ENCODE assay signal across 16 cellular contexts in the genomic region with DNA sequence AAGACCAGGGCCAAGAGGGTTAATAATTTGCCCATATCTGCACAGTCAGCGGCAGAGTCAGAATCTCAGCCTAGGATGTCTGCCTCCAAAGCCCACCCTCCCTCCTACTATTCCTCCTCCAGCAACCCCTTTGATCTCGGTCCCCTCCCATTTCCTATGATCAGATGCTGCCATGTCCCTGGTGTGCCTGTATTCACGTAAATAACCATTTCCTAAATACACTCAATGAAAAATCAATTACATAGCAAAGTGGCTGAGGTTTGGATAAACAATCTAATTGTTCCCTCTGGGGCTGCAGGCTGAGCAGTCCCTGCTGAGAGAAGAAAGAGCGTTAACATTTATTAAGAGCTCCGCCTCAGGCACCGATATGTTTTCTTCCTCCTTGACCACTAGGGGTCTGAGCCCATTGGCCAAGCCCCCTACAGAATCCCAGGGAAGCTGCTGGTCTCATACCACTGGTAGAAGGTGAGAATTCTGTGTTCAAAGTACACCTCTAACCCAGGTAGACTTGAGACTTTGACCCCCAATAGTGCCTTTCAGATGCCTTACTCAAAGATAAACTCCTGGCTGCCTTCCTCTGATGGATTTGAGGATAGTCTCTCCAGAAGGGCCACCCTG. TPM values are rescaled to one million over a fixed set of nuclear protein-coding genes. Genes with fewer than 3 reads are reported as not detected.
DNase-seq lines count a peak whose midpoint lies in the region; ATAC-seq, FAIRE-seq and TF ChIP-seq lines count a peak whose summit lies in the region.
"Had no signal": no experiment of that assay in that cellular context is flagged by ENCODE, and none has a peak within 500 bp of the region (broad histone marks: within the 10 kb centered on the region; RNA-seq: fewer than 3 reads in every experiment).

No MANE protein-coding gene starts in this region.

- TF ChIP-seq POLR2A in GM12891 (IDR thresholded peaks at IDR 0.05; ENCODE audit: low read depth, low read length), result no peak

- H3K4me2 ChIP-seq in GM23338, result no peak overlapping the region
- H3K4me2 ChIP-seq in neural cell (ENCODE audit: low read length), result no peak overlapping the region
- H3K4me2 ChIP-seq: smooth muscle cell had no signal

- DNase-seq in GM23338 (ENCODE audit: low spot score) (peak; percentile 79), NCI-H1417 treated with DMSO at 0.1 percent for 48 hours (lab: John Stamatoyannopoulos, UW) (peak; percentile 34), bronchial epithelial cell (ENCODE audit: low read depth) (no peak), HK-2 (ENCODE audit: unreplicated experiment) (no peak), GM12891 (ENCODE audit: insufficient read length, low spot score) (no peak)
- no peak for DNase-seq in stimulated activated effector memory CD8-positive, alpha-beta T cell treated with anti-CD3 and anti-CD28 coated beads, Interleukin-12 subunit alpha, Interleukin-12 subunit beta, amount 100 ng/mL, for 72 hours (ENCODE audit: low spot score in 2 of 2)
- DNase-seq: activated B cell treated with CpG ODN at 0.5 μM for 24 hours; activated T-cell treated with anti-CD3 and anti-CD28 coated beads, Interleukin-2, amount 50 U/mL, for 1 hour; CD8-positive, alpha-beta memory T cell; gastrocnemius medialis; left colon; NCI-H524 treated with DMSO at 0.1 percent for 48 hours had no signal

- TF ChIP-seq EP300 in neural cell (conservative IDR thresholded peaks at IDR 0.05; ENCODE audit: poor library complexity, severe bottlenecking), result no peak

- peaks cover 22% of the 10 kb centered on the region for H3K4me1 ChIP-seq in GM23338 (ENCODE audit: insufficient read depth)
- H3K4me1 ChIP-seq: gastrocnemius medialis, SJSA1 had no signal

- H3K27ac ChIP-seq in GM23338 (ENCODE audit: low read depth) (no peak overlapping the region), neural cell (ENCODE audit: low read length) (no peak overlapping the region)
- H3K27ac ChIP-seq: gastrocnemius medialis, SJSA1, thoracic aorta had no signal

- H3K27me3 Mint-ChIP-seq in GM23338 (ENCODE audit: insufficient read depth, low read depth, poor library complexity), result peaks cover 4% of the 10 kb centered on the region

- H4K20me1 ChIP-seq in GM23338 (replicated peaks; ENCODE audit: insufficient read depth) (no peaks in the 10 kb centered on the region), neural cell (ENCODE audit: insufficient read depth) (no peaks in the 10 kb centered on the region)

- ATAC-seq in GM23338, result peak; percentile 89
- ATAC-seq in stimulated activated effector memory CD8-positive, alpha-beta T cell treated with anti-CD3 and anti-CD28 coated beads, Interleukin-12 subunit alpha, Interleukin-12 subunit beta, amount 100 ng/mL, for 72 hours, result no peak
- ATAC-seq: gastrocnemius medialis, left colon had no signal

- H3K9ac ChIP-seq in neural cell (ENCODE audit: low read length), result no peak overlapping the region

- no peak overlapping the region for H3K27ac Mint-ChIP-seq in GM23338
- no peak overlapping the region for H3K27ac Mint-ChIP-seq in stimulated activated effector memory CD8-positive, alpha-beta T cell treated with anti-CD3 and anti-CD28 coated beads, Interleukin-12 subunit alpha, Interleukin-12 subunit beta, amount 100 ng/mL, for 72 hours
- H3K27ac Mint-ChIP-seq: activated B cell treated with CpG ODN at 0.5 μM for 24 hours; CD8-positive, alpha-beta memory T cell had no signal

- no peaks in the 10 kb centered on the region for H3K36me3 ChIP-seq in GM23338 (ENCODE audit: insufficient read depth)
- H3K36me3 ChIP-seq in bronchial epithelial cell (ENCODE audit: control insufficient read depth, insufficient read depth, low read length), result no peaks in the 10 kb centered on the region
- no peaks in the 10 kb centered on the region for H3K36me3 ChIP-seq in neural cell (ENCODE audit: insufficient read depth, low read length)
- H3K36me3 ChIP-seq: gastrocnemius medialis, SJSA1, thoracic aorta had no signal

- H3K4me1 Mint-ChIP-seq in GM23338, result peaks cover 29% of the 10 kb centered on the region
- no peaks in the 10 kb centered on the region for H3K4me1 Mint-ChIP-seq in stimulated activated effector memory CD8-positive, alpha-beta T cell treated with anti-CD3 and anti-CD28 coated beads, Interleukin-12 subunit alpha, Interleukin-12 subunit beta, amount 100 ng/mL, for 72 hours
- H3K4me1 Mint-ChIP-seq: activated B cell treated with CpG ODN at 0.5 μM for 24 hours; CD8-positive, alpha-beta memory T cell had no signal

- 0 out of 2 replicates have a peak, but pooled peaks cover 1% of the 10 kb centered on the region for H3K9me2 ChIP-seq in GM23338 (ENCODE audit: insufficient read depth)
- H3K9me2 ChIP-seq in neural cell (ENCODE audit: insufficient read depth, low read length), result no peaks in the 10 kb centered on the region

- no peak overlapping the region for H3K4me3 Mint-ChIP-seq in GM23338
- no peak overlapping the region for H3K4me3 Mint-ChIP-seq in stimulated activated effector memory CD8-positive, alpha-beta T cell treated with anti-CD3 and anti-CD28 coated beads, Interleukin-12 subunit alpha, Interleukin-12 subunit beta, amount 100 ng/mL, for 72 hours
- H3K4me3 Mint-ChIP-seq: activated B cell treated with CpG ODN at 0.5 μM for 24 hours; CD8-positive, alpha-beta memory T cell had no signal

- H3K4me3 ChIP-seq in GM23338, result no peak overlapping the region
- H3K4me3 ChIP-seq in bronchial epithelial cell (ENCODE audit: low read depth, low read length), result no peak overlapping the region
- no peak overlapping the region for H3K4me3 ChIP-seq in neural cell (ENCODE audit: low read length)
- H3K4me3 ChIP-seq: gastrocnemius medialis, SJSA1, smooth muscle cell, thoracic aorta had no signal

- TF ChIP-seq CTCF in GM23338 (conservative IDR thresholded peaks at IDR 0.05; ENCODE audit: low read depth in 2 of 2) (peak; percentile 66 to 76), bronchial epithelial cell (IDR thresholded peaks at IDR 0.05; ENCODE audit: insufficient read depth, low read length, severe bottlenecking) (no peak), neural cell (IDR thresholded peaks at IDR 0.05; ENCODE audit: poor library complexity, severe bottlenecking) (peak; percentile 25)

- H2AFZ ChIP-seq in GM23338 (no peak overlapping the region), neural cell (ENCODE audit: low read depth, low read length) (no peak overlapping the region)

- H3K9me3 ChIP-seq in neural cell (ENCODE audit: low read length), result no peaks in the 10 kb centered on the region
- H3K9me3 ChIP-seq: gastrocnemius medialis, SJSA1, thoracic aorta had no signal

- H3K9me3 Mint-ChIP-seq in GM23338, result no peaks in the 10 kb centered on the region
- H3K9me3 Mint-ChIP-seq in stimulated activated effector memory CD8-positive, alpha-beta T cell treated with anti-CD3 and anti-CD28 coated beads, Interleukin-12 subunit alpha, Interleukin-12 subunit beta, amount 100 ng/mL, for 72 hours, result no peaks in the 10 kb centered on the region
- H3K9me3 Mint-ChIP-seq: activated B cell treated with CpG ODN at 0.5 μM for 24 hours; CD8-positive, alpha-beta memory T cell had no signal

- no peak for TF ChIP-seq RAD21 in neural cell (conservative IDR thresholded peaks at IDR 0.05)

- H3F3A ChIP-seq in GM23338 (replicated peaks; ENCODE audit: low read depth) (no peaks in the 10 kb centered on the region), neural cell (ENCODE audit: insufficient read depth, low read length, poor library complexity, severe bottlenecking) (no peaks in the 10 kb centered on the region)

- peak; percentile 23 for FAIRE-seq in bronchial epithelial cell (lab: Jason Lieb, UNC)
- FAIRE-seq in GM12891 (lab: Jason Lieb, UNC), result no peak

- H3K79me2 ChIP-seq in GM23338 (replicated peaks; ENCODE audit: insufficient read depth) (no peaks in the 10 kb centered on the region), neural cell (replicated peaks; ENCODE audit: insufficient read depth, low read length) (no peaks in the 10 kb centered on the region)

- no peaks in the 10 kb centered on the region for H3K36me3 Mint-ChIP-seq in GM23338 (ENCODE audit: low read depth)
- no peaks in the 10 kb centered on the region for H3K36me3 Mint-ChIP-seq in stimulated activated effector memory CD8-positive, alpha-beta T cell treated with anti-CD3 and anti-CD28 coated beads, Interleukin-12 subunit alpha, Interleukin-12 subunit beta, amount 100 ng/mL, for 72 hours
- H3K36me3 Mint-ChIP-seq: CD8-positive, alpha-beta memory T cell had no signal

- H3K27me3 ChIP-seq in GM23338 (ENCODE audit: insufficient read depth) (no peaks in the 10 kb centered on the region), bronchial epithelial cell (ENCODE audit: control insufficient read depth, insufficient read depth, low read length) (no peaks in the 10 kb centered on the region), neural cell (ENCODE audit: insufficient read depth, low read depth, low read length) (no peaks in the 10 kb centered on the region)
- H3K27me3 ChIP-seq: gastrocnemius medialis, SJSA1 had no signal

TF ChIP-seq in GM23338, 12 proteins besides CTCF, POLR2A, EP300 and RAD21 (continues in another document):
- TF ChIP-seq NANOG (IDR thresholded peaks at IDR 0.05; ENCODE audit: borderline replicate concordance) (peak; percentile 18; the same call in 1 of the 2 replicates), ZNF331 (CRISPR knock-in tag; IDR thresholded peaks at IDR 0.05; ENCODE audit: low read depth) (no peak), POLR2AphosphoS5 (IDR thresholded peaks at IDR 0.05; ENCODE audit: low read depth) (no peak), EZH2 (IDR thresholded peaks at IDR 0.05; ENCODE audit: low read depth, unreplicated experiment) (no peak), CREB1 (CRISPR knock-in tag; IDR thresholded peaks at IDR 0.05; ENCODE audit: low read depth) (no peak)

TF ChIP-seq in neural cell, 6 proteins besides CTCF, POLR2A, EP300 and RAD21 (continues in another document):
- TF ChIP-seq TAF1 (IDR thresholded peaks at IDR 0.05; ENCODE audit: low read depth) (no peak), POLR2AphosphoS5 (IDR thresholded peaks at IDR 0.05) (no peak)

TF ChIP-seq in GM12891, 5 proteins besides CTCF, POLR2A, EP300 and RAD21:
- TF ChIP-seq TAF1 (IDR thresholded peaks at IDR 0.05; ENCODE audit: low read depth, low read length) (no peak), POLR2AphosphoS5 (IDR thresholded peaks at IDR 0.05; ENCODE audit: low read depth, low read length) (no peak), SPI1 (IDR thresholded peaks at IDR 0.05; ENCODE audit: low read depth, low read length) (no peak), POU2F2 (IDR thresholded peaks at IDR 0.05; ENCODE audit: low read depth, low read length) (no peak), PAX5 (IDR thresholded peaks at IDR 0.05; ENCODE audit: insufficient read depth, low read length, severe bottlenecking) (no peak)

RNA-seq across cellular contexts. Expression of a gene that starts 34.0 kb away (rescaled TPM):
- total RNA-seq in GM23338 (2014; rRNA removed; shearing (Covaris generic)), result 0.76 and 2.8 TPM in 2 replicates
- 0.09 and 0.32 TPM in 2 replicates for polyA plus RNA-seq in GM23338 (2016; fragmentation: Nextera tagmentation; extraction: Ambion mirVana)
- total RNA-seq in bronchial epithelial cell, result not detected in 2 replicates
- 3.0 and 6.1 TPM in 2 replicates for polyA plus RNA-seq in neural cell
- polyA minus RNA-seq in neural cell, result 6.6 and 8.0 TPM in 2 replicates
- polyA plus RNA-seq in GM12891 (2012; ENCODE audit: low read depth, missing spikeins), result 0.21 TPM
- total RNA-seq: activated B cell treated with CpG ODN at 0.5 μM for 24 hours; CD8-positive, alpha-beta memory T cell; thoracic aorta had no signal
- polyA plus RNA-seq: CD8-positive, alpha-beta memory T cell; smooth muscle cell had no signal

Comparison
In these comparisons a context has a peak if more than half of its experiments do, and no peak if none do; other contexts are left out.
1. DNase-seq: peak in GM23338 (single experiment) and NCI-H1417 treated with DMSO at 0.1 percent for 48 hours (single experiment); none in bronchial epithelial cell (single experiment), HK-2 (single experiment), stimulated activated effector memory CD8-positive, alpha-beta T cell treated with anti-CD3 and anti-CD28 coated beads, Interleukin-12 subunit alpha, Interleukin-12 subunit beta, amount 100 ng/mL, for 72 hours (0 of 2) and GM12891 (single experiment).